In the genomic region with DNA sequence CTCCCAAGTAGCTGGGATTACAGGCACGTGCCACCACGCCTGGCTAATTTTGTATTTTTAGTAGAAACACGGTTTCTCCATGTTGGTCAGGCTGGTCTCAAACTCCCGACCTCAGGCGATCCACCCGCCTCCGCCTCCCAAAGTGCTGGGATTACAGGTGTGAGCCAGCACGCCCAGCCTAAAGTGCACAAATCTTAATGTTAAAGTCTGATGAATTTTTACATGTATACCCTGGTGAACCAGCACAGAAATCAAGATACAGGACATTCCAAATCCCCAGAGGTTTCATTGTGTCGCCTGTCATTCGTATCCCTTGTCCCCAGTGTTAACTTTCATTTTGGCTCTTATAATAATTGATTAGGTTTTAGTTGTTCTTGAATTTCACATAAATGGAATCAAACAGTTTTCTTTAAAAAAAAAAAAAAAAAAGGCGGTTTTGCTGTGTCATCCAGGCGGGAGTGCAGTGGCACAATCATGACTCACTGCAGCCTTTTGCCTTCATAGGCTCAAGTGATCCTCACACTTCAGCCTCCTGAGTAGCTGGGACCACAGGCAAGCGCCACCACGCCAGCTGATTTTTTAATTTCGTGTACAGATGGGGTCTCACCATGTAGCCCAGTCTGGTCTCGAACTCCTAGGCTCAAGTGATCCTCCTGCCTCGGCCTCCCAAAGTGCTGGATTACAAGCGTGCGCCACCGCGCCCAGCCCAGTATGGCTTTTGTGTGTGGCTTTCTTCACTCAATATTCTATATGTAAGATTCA, we compare ENCODE assay signal across 13 cellular contexts. TPM values are rescaled to one million over a fixed set of nuclear protein-coding genes. Genes with fewer than 3 reads are reported as not detected.
A peak's percentile ranks its signal among the peaks of the same experiment; 100 is the strongest.
DNase-seq lines count a peak whose midpoint lies in the region; ATAC-seq and TF ChIP-seq lines count a peak whose summit lies in the region.
"Had no signal": no experiment of that assay in that cellular context is flagged by ENCODE, and none has a peak within 500 bp of the region (broad histone marks: within the 10 kb centered on the region; RNA-seq: fewer than 3 reads in every experiment).

No MANE protein-coding gene starts in this region.

- no peaks in the 10 kb centered on the region for H3K36me3 Mint-ChIP-seq in activated CD4-positive, alpha-beta memory T cell treated with anti-CD3 and anti-CD28 coated beads for 36 hours
- H3K36me3 Mint-ChIP-seq: memory B cell had no signal

- H3K27ac ChIP-seq in osteoblast (ENCODE audit: low read depth, low read length): peak overlapping the region; percentile 62
- H3K27ac ChIP-seq: esophagus muscularis mucosa, prostate gland, testis had no signal

- no peak overlapping the region for H3K4me3 Mint-ChIP-seq in activated CD4-positive, alpha-beta memory T cell treated with anti-CD3 and anti-CD28 coated beads for 36 hours
- H3K4me3 Mint-ChIP-seq: memory B cell, T-helper 17 cell had no signal

- ATAC-seq in HG02973 (IDR thresholded peaks at IDR 0.05; ENCODE audit: unreplicated experiment) (no peak), HG03457 (IDR thresholded peaks at IDR 0.05; ENCODE audit: unreplicated experiment) (no peak)
- ATAC-seq: T-helper 17 cell had no signal

- H3K79me2 ChIP-seq in osteoblast (ENCODE audit: insufficient read depth, low read length): no peaks in the 10 kb centered on the region

- POLR2A ChIA-PET in activated CD4-positive, alpha-beta memory T cell treated with anti-CD3 and anti-CD28 coated beads for 36 hours (lab: Charles Lee): no interaction called here

- DNase-seq in GM04504 (ENCODE audit: low read depth) (peak; percentile 35), NOMO-1 treated with dmso at 0.1 percent for 144 hours (lab: John Stamatoyannopoulos, UW; ENCODE audit: unreplicated experiment) (peak; percentile 58), dermis blood vessel endothelial cell (peak; percentile 31), osteoblast (ENCODE audit: insufficient read length, low spot score, missing footprints) (no peak), NCI-H69 (lab: John Stamatoyannopoulos, UW) (no peak)
- no peak for DNase-seq in activated CD4-positive, alpha-beta memory T cell treated with anti-CD3 and anti-CD28 coated beads for 36 hours
- DNase-seq: T-helper 17 cell, testis had no signal

- no peaks in the 10 kb centered on the region for H3K36me3 ChIP-seq in osteoblast (ENCODE audit: insufficient read depth, low read length)
- H3K36me3 ChIP-seq: esophagus muscularis mucosa, prostate gland had no signal

- intact Hi-C loops in activated CD4-positive, alpha-beta memory T cell treated with anti-CD3 and anti-CD28 coated beads for 36 hours (cut with micrococcal nuclease): no loop called here

- no peaks in the 10 kb centered on the region for H3K27me3 Mint-ChIP-seq in activated CD4-positive, alpha-beta memory T cell treated with anti-CD3 and anti-CD28 coated beads for 36 hours
- H3K27me3 Mint-ChIP-seq: T-helper 17 cell had no signal

- no peaks in the 10 kb centered on the region for H3K9me3 ChIP-seq in osteoblast (ENCODE audit: low read depth, low read length)
- H3K9me3 ChIP-seq: esophagus muscularis mucosa, prostate gland, testis had no signal

- H3K27ac Mint-ChIP-seq in activated CD4-positive, alpha-beta memory T cell treated with anti-CD3 and anti-CD28 coated beads for 36 hours: no peak overlapping the region
- H3K27ac Mint-ChIP-seq: memory B cell, T-helper 17 cell had no signal

- no peaks in the 10 kb centered on the region for H3K27me3 ChIP-seq in osteoblast (ENCODE audit: insufficient read depth, low read length)
- H3K27me3 ChIP-seq: testis had no signal

- peaks cover 6% of the 10 kb centered on the region for H3K4me1 Mint-ChIP-seq in activated CD4-positive, alpha-beta memory T cell treated with anti-CD3 and anti-CD28 coated beads for 36 hours (ENCODE audit: low read depth)
- H3K4me1 Mint-ChIP-seq: T-helper 17 cell had no signal

- no peak overlapping the region for H3K4me2 ChIP-seq in osteoblast (ENCODE audit: insufficient read depth, low read length)

- TF ChIP-seq CTCF in osteoblast (IDR thresholded peaks at IDR 0.05; ENCODE audit: extremely low read depth, low read depth, low read length): no peak

- H2AFZ ChIP-seq in osteoblast (ENCODE audit: low read length): no peak overlapping the region

- H3K4me3 ChIP-seq in osteoblast (ENCODE audit: insufficient read depth, low read length): no peak overlapping the region
- H3K4me3 ChIP-seq: esophagus muscularis mucosa, prostate gland, testis had no signal

- no peaks in the 10 kb centered on the region for H4K20me1 ChIP-seq in osteoblast (ENCODE audit: insufficient read depth, low read length)

- peaks cover 20% of the 10 kb centered on the region for H3K4me1 ChIP-seq in osteoblast (ENCODE audit: insufficient read depth, low read length)
- H3K4me1 ChIP-seq: esophagus muscularis mucosa, prostate gland, testis had no signal

- CTCF ChIA-PET in activated CD4-positive, alpha-beta memory T cell treated with anti-CD3 and anti-CD28 coated beads for 36 hours (lab: Charles Lee): no interaction called here

- H3K9me3 Mint-ChIP-seq in activated CD4-positive, alpha-beta memory T cell treated with anti-CD3 and anti-CD28 coated beads for 36 hours: no peaks in the 10 kb centered on the region

RNA-seq across cellular contexts. Expression of gene TM4SF19, which starts 1.5 kb away (rescaled TPM):
- total RNA-seq in dermis blood vessel endothelial cell: not detected in 2 replicates
- 0.36 and 0.59 TPM in 2 replicates for total RNA-seq in osteoblast
- not detected for total RNA-seq in activated CD4-positive, alpha-beta memory T cell treated with anti-CD3 and anti-CD28 coated beads for 36 hours
- total RNA-seq: esophagus muscularis mucosa, prostate gland, T-helper 17 cell had no signal

RNA-seq across cellular contexts. Expression of gene DYNLT2B, which starts 21.6 kb away (rescaled TPM):
- 4.9 and 8.6 TPM in 2 replicates for total RNA-seq in dermis blood vessel endothelial cell
- total RNA-seq in osteoblast: 10.5 and 10.9 TPM in 2 replicates
- total RNA-seq in activated CD4-positive, alpha-beta memory T cell treated with anti-CD3 and anti-CD28 coated beads for 36 hours: 10 to 100 TPM; 15.8 to 17.1 TPM

RNA-seq across cellular contexts. Expression of gene PCYT1A, which starts 52.1 kb away (rescaled TPM):
- 65.7 and 70.1 TPM in 2 replicates for total RNA-seq in dermis blood vessel endothelial cell
- total RNA-seq in osteoblast: 84.6 and 86.1 TPM in 2 replicates
- 10 to 100 TPM; 46.8 to 48.6 TPM for total RNA-seq in activated CD4-positive, alpha-beta memory T cell treated with anti-CD3 and anti-CD28 coated beads for 36 hours

Comparison
In these comparisons a context has a peak if more than half of its experiments do, and no peak if none do; other contexts are left out.
1. DNase-seq: peak in GM04504 (single experiment), NOMO-1 treated with dmso at 0.1 percent for 144 hours (single experiment) and dermis blood vessel endothelial cell (single experiment); none in osteoblast (single experiment), NCI-H69 (single experiment) and activated CD4-positive, alpha-beta memory T cell treated with anti-CD3 and anti-CD28 coated beads for 36 hours (single experiment).